In the genomic region with DNA sequence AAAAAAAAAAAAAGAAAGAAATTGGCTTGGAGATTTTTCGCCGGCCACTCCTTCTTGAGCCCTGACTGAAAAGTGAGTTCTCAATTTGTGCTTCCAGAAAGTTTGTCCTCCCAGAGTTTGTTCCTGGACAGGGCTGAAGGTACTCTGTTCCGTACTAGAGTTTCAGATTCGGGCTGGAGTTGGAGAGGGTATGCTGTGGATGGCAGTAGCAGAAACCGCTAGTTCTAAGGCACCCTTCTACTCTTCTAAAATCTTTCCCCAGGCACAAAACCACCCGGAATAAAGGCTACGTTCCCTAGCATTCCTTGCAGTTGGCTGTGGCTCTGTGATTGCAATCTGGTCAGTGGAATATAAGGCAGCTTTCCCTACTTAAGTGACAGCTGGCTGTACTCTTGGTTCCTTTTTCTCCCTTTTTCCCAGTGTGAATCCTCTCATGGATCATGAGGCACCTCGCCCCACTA, we compare ENCODE assay signal across 8 cellular contexts. TPM values are rescaled to one million over a fixed set of nuclear protein-coding genes. Genes with fewer than 3 reads are reported as not detected.
A peak's percentile ranks its signal among the peaks of the same experiment; 100 is the strongest.
DNase-seq lines count a peak whose midpoint lies in the region; ATAC-seq and TF ChIP-seq lines count a peak whose summit lies in the region.

No MANE protein-coding gene starts in this region.

- H3K9me3 Mint-ChIP-seq in activated T-cell treated with anti-CD3 and anti-CD28 coated beads, Interleukin-2, amount 50 U/mL, for 72 hours, result no peaks in the 10 kb centered on the region
- H3K9me3 Mint-ChIP-seq in osteocyte (ENCODE audit: unreplicated experiment), result no peaks in the 10 kb centered on the region

- H3K27me3 ChIP-seq in esophagus muscularis mucosa, result no peaks in the 10 kb centered on the region

- no peak for TF ChIP-seq POLR2A in esophagus muscularis mucosa (IDR thresholded peaks at IDR 0.05; ENCODE audit: low read depth)

- H3K27ac ChIP-seq in esophagus muscularis mucosa (replicated peaks in 1 of 4), result peak overlapping the region; percentile 79 to 86 (median 82)

- ATAC-seq in activated T-cell treated with anti-CD3 and anti-CD28 coated beads, Interleukin-2, amount 50 U/mL, for 72 hours (replicated peaks in 1 of 2), result no peak

- no peaks in the 10 kb centered on the region for H3K9me3 ChIP-seq in esophagus muscularis mucosa

- in situ Hi-C loops in SK-MEL-5 (cut with HindIII; ENCODE audit: low pct_unique_long_range_greater_than_20kb, low sequenced_read_pairs), result no loop called here

- H3K4me1 Mint-ChIP-seq in activated T-cell treated with anti-CD3 and anti-CD28 coated beads, Interleukin-2, amount 50 U/mL, for 72 hours (ENCODE audit: low read depth), result peaks cover 38% of the 10 kb centered on the region
- peaks cover 67% of the 10 kb centered on the region for H3K4me1 Mint-ChIP-seq in osteocyte (ENCODE audit: unreplicated experiment)

- H3K4me3 ChIP-seq in esophagus muscularis mucosa, result peak overlapping the region; percentile 71 to 88 (median 82)

- peak overlapping the region; percentile 66 to 96 for H3K4me3 Mint-ChIP-seq in activated T-cell treated with anti-CD3 and anti-CD28 coated beads, Interleukin-2, amount 50 U/mL, for 72 hours
- peak overlapping the region; percentile 92 for H3K4me3 Mint-ChIP-seq in osteocyte (ENCODE audit: unreplicated experiment)

- 49% methylated on average over 8 of the region's 8 CpGs for WGBS in esophagus muscularis mucosa

- H3K27ac Mint-ChIP-seq in activated T-cell treated with anti-CD3 and anti-CD28 coated beads, Interleukin-2, amount 50 U/mL, for 72 hours, result no peak overlapping the region
- peak overlapping the region; percentile 90 for H3K27ac Mint-ChIP-seq in osteocyte (ENCODE audit: unreplicated experiment)

- peaks cover 12 to 30% (median 19%) of the 10 kb centered on the region in 4 donors for H3K4me1 ChIP-seq in esophagus muscularis mucosa

- no peaks in the 10 kb centered on the region for H3K27me3 Mint-ChIP-seq in activated T-cell treated with anti-CD3 and anti-CD28 coated beads, Interleukin-2, amount 50 U/mL, for 72 hours (ENCODE audit: low read depth)
- H3K27me3 Mint-ChIP-seq in osteocyte (ENCODE audit: unreplicated experiment), result no peaks in the 10 kb centered on the region

- TF ChIP-seq CTCF in esophagus muscularis mucosa (IDR thresholded peaks at IDR 0.05), result no peak
- no peak for TF ChIP-seq CTCF in osteocyte (IDR thresholded peaks at IDR 0.05)

- peaks cover 5% of the 10 kb centered on the region in 2 donors for H3K36me3 Mint-ChIP-seq in activated T-cell treated with anti-CD3 and anti-CD28 coated beads, Interleukin-2, amount 50 U/mL, for 72 hours (ENCODE audit: insufficient read depth in 2 of 2)
- H3K36me3 Mint-ChIP-seq in osteocyte (ENCODE audit: unreplicated experiment), result peaks cover 8% of the 10 kb centered on the region

- intact Hi-C loops in esophagus muscularis mucosa (cut with DNase I), result no loop called here

- DNase-seq in activated T-cell treated with anti-CD3 and anti-CD28 coated beads, Interleukin-2, amount 50 U/mL, for 72 hours, result no peak
- DNase-seq in activated T-cell treated with anti-CD3 and anti-CD28 coated beads, Interleukin-2, amount 50 U/mL, for 48 hours, result no peak
- DNase-seq in SK-MEL-5 (ENCODE audit: low read depth, low spot score) (peak; percentile 54), esophagus muscularis mucosa (ENCODE audit: extremely low spot score) (no peak), osteocyte (ENCODE audit: extremely low spot score, unreplicated experiment) (no peak), T-helper 9 cell (no peak), activated gamma-delta T cell treated with Interleukin-2 at 50 U/mL for 16 hours (no peak), COR-L47 (lab: John Stamatoyannopoulos, UW) (no peak)

- peaks cover 10 to 21% (median 17%) of the 10 kb centered on the region in 4 donors for H3K36me3 ChIP-seq in esophagus muscularis mucosa

- TF ChIP-seq EP300 in esophagus muscularis mucosa (IDR thresholded peaks at IDR 0.05), result no peak

RNA-seq across cellular contexts. Expression of gene HEATR6, which starts 0.7 kb away (rescaled TPM):
- 10 to 100 TPM; 27.8 to 36.9 TPM for total RNA-seq in activated T-cell treated with anti-CD3 and anti-CD28 coated beads, Interleukin-2, amount 50 U/mL, for 72 hours
- 27.1 and 28.1 TPM in 2 replicates for total RNA-seq in SK-MEL-5 (2014; rRNA removed; shearing (Covaris generic))
- polyA plus RNA-seq in SK-MEL-5 (2015; cell fraction: cytosol; rRNA removed), result 26.6 and 27.3 TPM in 2 replicates
- 72.3 and 99.7 TPM in 2 replicates for polyA plus RNA-seq in SK-MEL-5 (2015; cell fraction: nucleus; rRNA removed)
- total RNA-seq in esophagus muscularis mucosa (10 to 100 TPM; 14.6 to 25.3 (median 18.0) TPM), osteocyte (25.9 and 26.2 TPM in 2 replicates)
